ENCODE assay signal across 14 cellular contexts in genomic region chr6:37104935-37105781, GRCh38.
DNase-seq lines count a peak whose midpoint lies in the region; ATAC-seq, FAIRE-seq and TF ChIP-seq lines count a peak whose summit lies in the region.
"Had no signal": no experiment of that assay in that cellular context is flagged by ENCODE, and none has a peak within 500 bp of the region (broad histone marks: within the 10 kb centered on the region; RNA-seq: fewer than 3 reads in every experiment).

No MANE protein-coding gene starts in this region.

- peak overlapping the region; percentile 68 for H3K4me2 ChIP-seq in A549

- peak overlapping the region; percentile 95 for H3K27ac Mint-ChIP-seq in WTC11
- peak overlapping the region; percentile 93 for H3K27ac Mint-ChIP-seq in mesothelial cell of epicardium
- H3K27ac Mint-ChIP-seq in CD8-positive, alpha-beta T cell = no peak overlapping the region
- H3K27ac Mint-ChIP-seq: activated naive CD8-positive, alpha-beta T cell; CD4-positive, alpha-beta T cell had no signal

- H3K36me3 Mint-ChIP-seq in WTC11 = peaks cover 9% of the 10 kb centered on the region
- H3K36me3 Mint-ChIP-seq in mesothelial cell of epicardium = no peaks in the 10 kb centered on the region
- H3K36me3 Mint-ChIP-seq in CD8-positive, alpha-beta T cell = no peaks in the 10 kb centered on the region
- H3K36me3 Mint-ChIP-seq: activated naive CD8-positive, alpha-beta T cell had no signal

- no peak for DNase-seq in A549 (ENCODE audit: low read depth in 1 of 2, low spot score in 1 of 2)
- peak; percentile 54 for DNase-seq in H7
- DNase-seq in WTC11 (ENCODE audit: low spot score) = no peak
- DNase-seq in mesothelial cell of epicardium (ENCODE audit: low spot score in 2 of 2, unreplicated experiment in 2 of 2) = no peak
- DNase-seq in 8988T = no peak
- DNase-seq in CD8-positive, alpha-beta T cell = no peak
- DNase-seq in RKO (ENCODE audit: low spot score) = no peak
- DNase-seq in NCI-H345 treated with DMSO at 0.1 percent for 48 hours (lab: John Stamatoyannopoulos, UW; ENCODE audit: unreplicated experiment) = no peak
- DNase-seq: activated CD4-positive, alpha-beta T cell treated with anti-CD3 and anti-CD28 coated beads, Interleukin-2, amount 10 ng/mL, durations not matched to agents 7 days and 5 days; CD4-positive, alpha-beta T cell; dorsolateral prefrontal cortex; left lung had no signal

- H3K27me3 Mint-ChIP-seq in WTC11 (ENCODE audit: low read depth) (no peaks in the 10 kb centered on the region), mesothelial cell of epicardium (ENCODE audit: low read depth) (no peaks in the 10 kb centered on the region)
- H3K27me3 Mint-ChIP-seq in CD8-positive, alpha-beta T cell (ENCODE audit: low read depth) = no peaks in the 10 kb centered on the region
- H3K27me3 Mint-ChIP-seq: activated CD4-positive, alpha-beta T cell treated with anti-CD3 and anti-CD28 coated beads, Interleukin-2, amount 10 ng/mL, durations not matched to agents 7 days and 5 days; activated naive CD8-positive, alpha-beta T cell; CD4-positive, alpha-beta T cell had no signal

- WGBS in A549 (ENCODE audit: missing lambda C conversion rate) = 86% methylated on average over 6 of the region's 6 CpGs

- H3K9me3 Mint-ChIP-seq in WTC11 (no peaks in the 10 kb centered on the region), mesothelial cell of epicardium (no peaks in the 10 kb centered on the region)
- no peaks in the 10 kb centered on the region for H3K9me3 Mint-ChIP-seq in CD8-positive, alpha-beta T cell
- H3K9me3 Mint-ChIP-seq: activated CD4-positive, alpha-beta T cell treated with anti-CD3 and anti-CD28 coated beads, Interleukin-2, amount 10 ng/mL, durations not matched to agents 7 days and 5 days; CD4-positive, alpha-beta T cell had no signal

- no peaks in the 10 kb centered on the region for H3K9me3 ChIP-seq in A549
- H3K9me3 ChIP-seq in CD8-positive, alpha-beta T cell (ENCODE audit: low read length) = no peaks in the 10 kb centered on the region
- H3K9me3 ChIP-seq: HAP-1, left lung had no signal

- H3K4me3 Mint-ChIP-seq in WTC11 (no peak overlapping the region), mesothelial cell of epicardium (no peak overlapping the region)
- H3K4me3 Mint-ChIP-seq in CD8-positive, alpha-beta T cell = no peak overlapping the region
- H3K4me3 Mint-ChIP-seq: activated CD4-positive, alpha-beta T cell treated with anti-CD3 and anti-CD28 coated beads, Interleukin-2, amount 10 ng/mL, durations not matched to agents 7 days and 5 days; activated naive CD8-positive, alpha-beta T cell; CD4-positive, alpha-beta T cell had no signal

- TF ChIP-seq RAD21 in A549 (conservative IDR thresholded peaks at IDR 0.05 in 1 of 2, IDR thresholded peaks at IDR 0.05 in 1 of 2) = no peak

- no peak overlapping the region for H3K4me3 ChIP-seq in A549
- no peak overlapping the region for H3K4me3 ChIP-seq in H7 (ENCODE audit: insufficient read depth, low read depth, low read length)
- no peak overlapping the region for H3K4me3 ChIP-seq in CD8-positive, alpha-beta T cell (ENCODE audit: low read depth, low read length)
- H3K4me3 ChIP-seq: dorsolateral prefrontal cortex, HAP-1, left lung had no signal

- no peak for TF ChIP-seq EP300 in A549 (IDR thresholded peaks at IDR 0.05)

- H3K4me1 ChIP-seq in A549 = peaks cover 41% of the 10 kb centered on the region
- H3K4me1 ChIP-seq in CD8-positive, alpha-beta T cell (ENCODE audit: insufficient read depth, low read length) = peaks cover 15% of the 10 kb centered on the region

- H3K4me1 Mint-ChIP-seq in WTC11 (peaks cover 67% of the 10 kb centered on the region), mesothelial cell of epicardium (peaks cover 45% of the 10 kb centered on the region)
- peaks cover 25% of the 10 kb centered on the region for H3K4me1 Mint-ChIP-seq in CD8-positive, alpha-beta T cell (ENCODE audit: low read depth)

- TF ChIP-seq POLR2A in A549 (IDR thresholded peaks at IDR 0.05; ENCODE audit: low read length) = no peak

- no peak for ATAC-seq in A549
- ATAC-seq in WTC11 = peak; percentile 3; the same call in 1 of the 2 replicates
- no peak for ATAC-seq in CD8-positive, alpha-beta T cell
- ATAC-seq: left lung had no signal

- intact Hi-C loops in CD8-positive, alpha-beta T cell (cut with DNase I, micrococcal nuclease) = no loop called here

- FAIRE-seq in A549 (lab: Jason Lieb, UNC) = no peak

- TF ChIP-seq CTCF in A549 (IDR thresholded peaks at IDR 0.05) = no peak
- TF ChIP-seq CTCF in WTC11 (IDR thresholded peaks at IDR 0.05) = no peak
- no peak for TF ChIP-seq CTCF in mesothelial cell of epicardium (IDR thresholded peaks at IDR 0.05; ENCODE audit: unreplicated experiment)
- no peak for TF ChIP-seq CTCF in CD8-positive, alpha-beta T cell (IDR thresholded peaks at IDR 0.05)

- no peaks in the 10 kb centered on the region for H3K27me3 ChIP-seq in H7 (ENCODE audit: control insufficient read depth, insufficient read depth, low read length)
- no peaks in the 10 kb centered on the region for H3K27me3 ChIP-seq in CD8-positive, alpha-beta T cell (ENCODE audit: insufficient read depth, low read length)
- H3K27me3 ChIP-seq: dorsolateral prefrontal cortex, left lung had no signal

- POLR2A ChIA-PET in A549 (lab: Yijun Ruan, JAX) = interaction anchor here (1.2 kb wide), 1 partner anchor 29 kb away, joined by 3 read pairs; no protein-coding TSS in a partner anchor
- POLR2A ChIA-PET in WTC11 (lab: Charles Lee) = interaction anchor here (0.6 to 4.0 kb wide), 3 partner anchors 8 to 66 kb away, joined by 3 to 38 read pairs (median 3); partner anchors contain the start of gene PIM1
- POLR2A ChIA-PET in CD8-positive, alpha-beta T cell (lab: Charles Lee) = no interaction called here

- peak overlapping the region; percentile 43 to 89; a peak in 5 of 6 replicates for H3K27ac ChIP-seq in A549
- H3K27ac ChIP-seq in CD8-positive, alpha-beta T cell (ENCODE audit: low read depth, low read length) = no peak overlapping the region

- peaks cover 7% of the 10 kb centered on the region for H3K36me3 ChIP-seq in H7 (replicated peaks; ENCODE audit: control insufficient read depth, insufficient read depth, low read length)
- no peaks in the 10 kb centered on the region for H3K36me3 ChIP-seq in CD8-positive, alpha-beta T cell (ENCODE audit: insufficient read depth, low read length)
- H3K36me3 ChIP-seq: HAP-1, left lung had no signal

- CTCF ChIA-PET in A549 (lab: Yijun Ruan, JAX) = interaction anchor here (0.7 to 1.4 kb wide), 3 partner anchors 46 to 103 kb away, joined by 3 read pairs; no protein-coding TSS in a partner anchor
- CTCF ChIA-PET in WTC11 (lab: Charles Lee) = interaction anchor here (0.7 to 3.9 kb wide), 7 partner anchors 9 to 87 kb away, joined by 3 to 37 read pairs (median 6); partner anchors contain the start of gene PIM1
- CTCF ChIA-PET in CD8-positive, alpha-beta T cell (lab: Charles Lee) = no interaction called here

TF ChIP-seq in A549, 52 proteins besides CTCF, POLR2A, EP300 and RAD21:
- TF ChIP-seq TFCP2L1 (CRISPR knock-in tag; IDR thresholded peaks at IDR 0.05) (no peak), CBX8 (IDR thresholded peaks at IDR 0.05) (no peak), HOXB5 (CRISPR knock-in tag; IDR thresholded peaks at IDR 0.05) (no peak), BCL3 (IDR thresholded peaks at IDR 0.05) (no peak)
- TF ChIP-seq, protein P1, sequence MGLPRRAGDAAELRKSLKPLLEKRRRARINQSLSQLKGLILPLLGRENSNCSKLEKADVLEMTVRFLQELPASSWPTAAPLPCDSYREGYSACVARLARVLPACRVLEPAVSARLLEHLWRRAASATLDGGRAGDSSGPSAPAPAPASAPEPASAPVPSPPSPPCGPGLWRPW (IDR thresholded peaks at IDR 0.05) = no peak
TF ChIP-seq in A549: peak in this region for 0.

TF ChIP-seq in WTC11, 78 proteins besides CTCF, POLR2A, EP300 and RAD21:
- TF ChIP-seq ZNF671 (CRISPR knock-in tag; IDR thresholded peaks at IDR 0.05) = 0 out of 2 replicates have a peak, but pooled peaks have one; percentile 34
- peak; percentile 43; the same call in 1 of the 2 replicates for TF ChIP-seq ETV6 (CRISPR knock-in tag; IDR thresholded peaks at IDR 0.05)
- TF ChIP-seq NR2C2 (CRISPR knock-in tag; IDR thresholded peaks at IDR 0.05) = no peak
- TF ChIP-seq, protein P2, sequence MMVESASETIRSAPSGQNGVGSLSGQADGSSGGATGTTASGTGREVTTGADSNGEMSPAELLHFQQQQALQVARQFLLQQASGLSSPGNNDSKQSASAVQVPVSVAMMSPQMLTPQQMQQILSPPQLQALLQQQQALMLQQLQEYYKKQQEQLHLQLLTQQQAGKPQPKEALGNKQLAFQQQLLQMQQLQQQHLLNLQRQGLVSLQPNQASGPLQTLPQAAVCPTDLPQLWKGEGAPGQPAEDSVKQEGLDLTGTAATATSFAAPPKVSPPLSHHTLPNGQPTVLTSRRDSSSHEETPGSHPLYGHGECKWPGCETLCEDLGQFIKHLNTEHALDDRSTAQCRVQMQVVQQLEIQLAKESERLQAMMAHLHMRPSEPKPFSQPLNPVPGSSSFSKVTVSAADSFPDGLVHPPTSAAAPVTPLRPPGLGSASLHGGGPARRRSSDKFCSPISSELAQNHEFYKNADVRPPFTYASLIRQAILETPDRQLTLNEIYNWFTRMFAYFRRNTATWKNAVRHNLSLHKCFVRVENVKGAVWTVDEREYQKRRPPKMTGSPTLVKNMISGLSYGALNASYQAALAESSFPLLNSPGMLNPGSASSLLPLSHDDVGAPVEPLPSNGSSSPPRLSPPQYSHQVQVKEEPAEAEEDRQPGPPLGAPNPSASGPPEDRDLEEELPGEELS (CRISPR knock-in tag; IDR thresholded peaks at IDR 0.05) = peak; percentile 50; the same call in 1 of the 2 replicates
- 0 out of 2 replicates have a peak, but pooled peaks have one; percentile 8 for TF ChIP-seq ZNF232 (CRISPR knock-in tag; IDR thresholded peaks at IDR 0.05)
- 0 out of 2 replicates have a peak, but pooled peaks have one; percentile 20 for TF ChIP-seq FOXK1 (CRISPR knock-in tag; IDR thresholded peaks at IDR 0.05)
